Comparison of ENCODE assay signal across 20 cellular contexts in the genomic region with DNA sequence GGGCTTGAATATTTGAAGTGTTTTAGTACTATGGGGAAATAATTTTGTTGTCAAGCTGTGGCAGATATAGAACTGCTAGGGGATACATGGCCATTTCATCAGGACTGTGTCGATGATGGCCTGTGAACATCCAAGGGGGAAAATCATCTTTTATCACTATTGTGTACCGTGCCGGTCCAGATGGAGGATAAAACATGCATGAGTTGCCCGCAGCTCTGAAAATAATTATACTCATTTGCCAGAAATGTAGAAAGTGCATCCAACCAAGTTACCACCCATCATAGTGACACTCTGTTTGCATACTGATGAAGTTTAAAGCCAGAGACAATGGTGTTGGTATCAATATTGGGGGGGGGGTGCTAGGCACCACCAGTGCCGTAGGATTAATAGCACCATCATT.
"Had no signal": no experiment of that assay in that cellular context is flagged by ENCODE, and none has a peak within 500 bp of the region (broad histone marks: within the 10 kb centered on the region; RNA-seq: fewer than 3 reads in every experiment).

No MANE protein-coding gene starts in this region.

- H3K4me1 ChIP-seq: gastrocnemius medialis, lower lobe of right lung, stomach, thyroid gland, vagina had no signal

- H3K4me3 Mint-ChIP-seq: effector memory CD8-positive, alpha-beta T cell; naive thymus-derived CD8-positive, alpha-beta T cell; neural crest cell; stimulated activated effector memory CD8-positive, alpha-beta T cell treated with anti-CD3 and anti-CD28 coated beads, Interleukin-12 subunit alpha, Interleukin-12 subunit beta, amount 100 ng/mL, for 72 hours had no signal

- H3K4me1 Mint-ChIP-seq: naive thymus-derived CD8-positive, alpha-beta T cell; stimulated activated effector memory CD8-positive, alpha-beta T cell treated with anti-CD3 and anti-CD28 coated beads, Interleukin-12 subunit alpha, Interleukin-12 subunit beta, amount 100 ng/mL, for 72 hours had no signal

- H3K36me3 Mint-ChIP-seq: naive thymus-derived CD8-positive, alpha-beta T cell; stimulated activated effector memory CD8-positive, alpha-beta T cell treated with anti-CD3 and anti-CD28 coated beads, Interleukin-12 subunit alpha, Interleukin-12 subunit beta, amount 100 ng/mL, for 72 hours had no signal

- H3K27me3 ChIP-seq: gastrocnemius medialis, pancreas, right lobe of liver, thyroid gland, vagina had no signal

- H3K4me3 ChIP-seq: gastrocnemius medialis, lower lobe of right lung, pancreas, right lobe of liver, stomach, thyroid gland, vagina had no signal

- H3K9me3 ChIP-seq: gastrocnemius medialis, lower lobe of right lung, neutrophil, pancreas, right lobe of liver, stomach, thyroid gland, vagina had no signal

- H3K27ac Mint-ChIP-seq: effector memory CD8-positive, alpha-beta T cell; naive thymus-derived CD8-positive, alpha-beta T cell; stimulated activated effector memory CD8-positive, alpha-beta T cell treated with anti-CD3 and anti-CD28 coated beads, Interleukin-12 subunit alpha, Interleukin-12 subunit beta, amount 100 ng/mL, for 72 hours had no signal

- DNase-seq: cortex of kidney; effector memory CD8-positive, alpha-beta T cell; foreskin fibroblast; gastrocnemius medialis; left ventricle myocardium superior; lower lobe of right lung; naive thymus-derived CD8-positive, alpha-beta T cell; pancreas; right lobe of liver; small intestine; stimulated activated CD4-positive, alpha-beta T cell treated with anti-CD3 and anti-CD28 coated beads, Interleukin-15, amount 100 ng/mL, for 24 hours; stimulated activated CD4-positive, alpha-beta T cell treated with anti-CD3 and anti-CD28 coated beads, Interleukin-2, amount 100 ng/mL, for 48 hours; stimulated activated naive CD4-positive, alpha-beta T cell treated with Interleukin-2 at 50 U/mL for 16 hours; stomach; thyroid gland; trophoblast cell had no signal

- H3K27ac ChIP-seq: gastrocnemius medialis, lower lobe of right lung, neutrophil, right lobe of liver, stomach, thyroid gland, vagina had no signal

- H3K36me3 ChIP-seq: gastrocnemius medialis, lower lobe of right lung, neutrophil, pancreas, right lobe of liver, stomach, thyroid gland, vagina had no signal

- H3K9me3 Mint-ChIP-seq: effector memory CD8-positive, alpha-beta T cell; naive thymus-derived CD8-positive, alpha-beta T cell; neural crest cell; stimulated activated effector memory CD8-positive, alpha-beta T cell treated with anti-CD3 and anti-CD28 coated beads, Interleukin-12 subunit alpha, Interleukin-12 subunit beta, amount 100 ng/mL, for 72 hours had no signal
